ENCODE assay signal across 2 cellular contexts in genomic region chr13:40484981-40485380, GRCh38.
TF ChIP-seq lines count a peak whose summit lies in the region.

No MANE protein-coding gene starts in this region.

TF ChIP-seq in GM12878, 131 proteins besides CTCF, POLR2A, EP300 and RAD21:
- TF ChIP-seq, protein P1, sequence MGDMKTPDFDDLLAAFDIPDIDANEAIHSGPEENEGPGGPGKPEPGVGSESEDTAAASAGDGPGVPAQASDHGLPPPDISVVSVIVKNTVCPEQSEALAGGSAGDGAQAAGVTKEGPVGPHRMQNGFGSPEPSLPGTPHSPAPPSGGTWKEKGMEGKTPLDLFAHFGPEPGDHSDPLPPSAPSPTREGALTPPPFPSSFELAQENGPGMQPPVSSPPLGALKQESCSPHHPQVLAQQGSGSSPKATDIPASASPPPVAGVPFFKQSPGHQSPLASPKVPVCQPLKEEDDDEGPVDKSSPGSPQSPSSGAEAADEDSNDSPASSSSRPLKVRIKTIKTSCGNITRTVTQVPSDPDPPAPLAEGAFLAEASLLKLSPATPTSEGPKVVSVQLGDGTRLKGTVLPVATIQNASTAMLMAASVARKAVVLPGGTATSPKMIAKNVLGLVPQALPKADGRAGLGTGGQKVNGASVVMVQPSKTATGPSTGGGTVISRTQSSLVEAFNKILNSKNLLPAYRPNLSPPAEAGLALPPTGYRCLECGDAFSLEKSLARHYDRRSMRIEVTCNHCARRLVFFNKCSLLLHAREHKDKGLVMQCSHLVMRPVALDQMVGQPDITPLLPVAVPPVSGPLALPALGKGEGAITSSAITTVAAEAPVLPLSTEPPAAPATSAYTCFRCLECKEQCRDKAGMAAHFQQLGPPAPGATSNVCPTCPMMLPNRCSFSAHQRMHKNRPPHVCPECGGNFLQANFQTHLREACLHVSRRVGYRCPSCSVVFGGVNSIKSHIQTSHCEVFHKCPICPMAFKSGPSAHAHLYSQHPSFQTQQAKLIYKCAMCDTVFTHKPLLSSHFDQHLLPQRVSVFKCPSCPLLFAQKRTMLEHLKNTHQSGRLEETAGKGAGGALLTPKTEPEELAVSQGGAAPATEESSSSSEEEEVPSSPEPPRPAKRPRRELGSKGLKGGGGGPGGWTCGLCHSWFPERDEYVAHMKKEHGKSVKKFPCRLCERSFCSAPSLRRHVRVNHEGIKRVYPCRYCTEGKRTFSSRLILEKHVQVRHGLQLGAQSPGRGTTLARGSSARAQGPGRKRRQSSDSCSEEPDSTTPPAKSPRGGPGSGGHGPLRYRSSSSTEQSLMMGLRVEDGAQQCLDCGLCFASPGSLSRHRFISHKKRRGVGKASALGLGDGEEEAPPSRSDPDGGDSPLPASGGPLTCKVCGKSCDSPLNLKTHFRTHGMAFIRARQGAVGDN (IDR thresholded peaks at IDR 0.05): no peak
- TF ChIP-seq CREM (IDR thresholded peaks at IDR 0.05; ENCODE audit: low read depth): no peak
- TF ChIP-seq E2F4 (IDR thresholded peaks at IDR 0.05; ENCODE audit: low read depth, low read length): no peak
- no peak for TF ChIP-seq SUPT20H (IDR thresholded peaks at IDR 0.05; ENCODE audit: borderline replicate concordance, control insufficient read depth, low read depth, low read length)
- no peak for TF ChIP-seq HDGF (IDR thresholded peaks at IDR 0.05)
- no peak for TF ChIP-seq BHLHE40 (IDR thresholded peaks at IDR 0.05; ENCODE audit: borderline replicate concordance in 1 of 2, low read depth in 2 of 2, low read length in 1 of 2)
- TF ChIP-seq PAX8 (IDR thresholded peaks at IDR 0.05): no peak
- no peak for TF ChIP-seq NFYA (IDR thresholded peaks at IDR 0.05; ENCODE audit: borderline replicate concordance, low read depth, low read length)
- TF ChIP-seq POLR2AphosphoS2 (IDR thresholded peaks at IDR 0.05; ENCODE audit: low read depth, low read length): no peak
- TF ChIP-seq KAT2A (conservative IDR thresholded peaks at IDR 0.05; ENCODE audit: control insufficient read depth, low read depth, low read length): no peak
TF ChIP-seq in GM12878: peak in this region for 0.

TF ChIP-seq in HepG2, 621 proteins besides CTCF, POLR2A, EP300 and RAD21 (continued from another document):
- TF ChIP-seq, protein P2, sequence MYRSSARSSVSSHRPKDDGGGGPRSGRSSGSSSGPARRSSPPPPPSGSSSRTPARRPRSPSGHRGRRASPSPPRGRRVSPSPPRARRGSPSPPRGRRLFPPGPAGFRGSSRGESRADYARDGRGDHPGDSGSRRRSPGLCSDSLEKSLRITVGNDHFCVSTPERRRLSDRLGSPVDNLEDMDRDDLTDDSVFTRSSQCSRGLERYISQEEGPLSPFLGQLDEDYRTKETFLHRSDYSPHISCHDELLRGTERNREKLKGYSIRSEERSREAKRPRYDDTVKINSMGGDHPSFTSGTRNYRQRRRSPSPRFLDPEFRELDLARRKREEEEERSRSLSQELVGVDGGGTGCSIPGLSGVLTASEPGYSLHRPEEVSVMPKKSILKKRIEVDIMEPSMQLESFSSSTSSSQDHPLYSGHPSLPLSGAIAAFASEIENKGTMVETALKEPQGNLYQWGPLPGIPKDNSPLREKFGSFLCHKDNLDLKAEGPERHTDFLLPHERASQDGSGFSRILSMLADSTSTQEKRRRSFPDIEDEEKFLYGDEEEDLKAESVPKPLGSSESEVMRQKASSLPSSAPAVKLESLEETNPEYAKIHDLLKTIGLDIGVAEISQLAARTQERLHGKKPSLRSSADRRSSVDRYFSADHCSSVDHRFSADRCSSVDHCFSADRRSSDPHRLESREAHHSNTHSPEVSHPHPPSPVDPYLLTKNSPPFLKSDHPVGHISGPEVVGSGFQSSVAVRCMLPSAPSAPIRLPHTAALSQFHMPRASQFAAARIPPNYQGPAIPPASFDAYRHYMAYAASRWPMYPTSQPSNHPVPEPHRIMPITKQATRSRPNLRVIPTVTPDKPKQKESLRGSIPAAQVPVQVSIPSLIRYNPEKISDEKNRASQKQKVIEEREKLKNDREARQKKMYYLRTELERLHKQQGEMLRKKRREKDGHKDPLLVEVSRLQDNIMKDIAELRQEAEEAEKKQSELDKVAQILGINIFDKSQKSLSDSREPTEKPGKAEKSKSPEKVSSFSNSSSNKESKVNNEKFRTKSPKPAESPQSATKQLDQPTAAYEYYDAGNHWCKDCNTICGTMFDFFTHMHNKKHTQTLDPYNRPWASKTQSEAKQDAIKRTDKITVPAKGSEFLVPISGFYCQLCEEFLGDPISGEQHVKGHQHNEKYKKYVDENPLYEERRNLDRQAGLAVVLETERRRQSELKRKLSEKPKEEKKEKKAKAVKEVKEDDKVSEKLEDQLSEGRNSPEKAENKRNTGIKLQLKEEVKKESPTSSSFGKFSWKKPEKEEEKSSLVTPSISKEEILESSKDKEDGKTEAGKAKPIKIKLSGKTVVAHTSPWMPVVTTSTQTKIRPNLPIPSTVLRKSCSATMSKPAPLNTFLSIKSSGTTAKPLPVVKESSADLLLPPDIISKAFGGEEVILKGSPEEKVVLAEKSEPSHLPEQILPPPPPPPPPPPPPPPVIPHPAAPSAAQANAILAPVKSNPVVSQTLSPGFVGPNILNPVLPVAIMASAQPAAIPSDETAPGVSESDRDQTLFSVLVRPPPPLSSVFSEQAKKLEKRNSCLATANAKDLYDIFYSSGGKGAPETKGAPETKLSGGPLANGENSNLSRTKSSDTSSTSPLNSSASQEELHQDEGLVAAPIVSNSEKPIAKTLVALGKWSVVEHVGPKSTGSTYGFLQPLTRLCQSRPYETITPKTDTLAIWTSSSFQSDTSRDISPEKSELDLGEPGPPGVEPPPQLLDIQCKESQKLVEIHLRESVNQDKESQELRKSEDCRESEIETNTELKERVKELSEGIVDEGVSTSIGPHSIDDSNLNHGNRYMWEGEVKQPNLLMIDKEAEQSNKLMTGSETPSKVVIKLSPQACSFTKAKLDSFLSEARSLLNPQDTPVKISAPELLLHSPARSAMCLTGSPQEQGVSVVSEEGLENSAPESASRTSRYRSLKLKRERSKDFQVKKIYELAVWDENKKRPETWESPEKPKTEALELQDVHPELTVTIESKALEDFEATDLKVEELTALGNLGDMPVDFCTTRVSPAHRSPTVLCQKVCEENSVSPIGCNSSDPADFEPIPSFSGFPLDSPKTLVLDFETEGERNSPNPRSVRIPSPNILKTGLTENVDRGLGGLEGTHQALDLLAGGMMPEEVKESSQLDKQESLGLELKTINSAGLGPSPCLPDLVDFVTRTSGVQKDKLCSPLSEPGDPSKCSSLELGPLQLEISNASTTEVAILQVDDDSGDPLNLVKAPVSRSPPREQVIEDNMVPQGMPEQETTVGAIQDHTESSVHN (CRISPR knock-in tag; IDR thresholded peaks at IDR 0.05): no peak
- TF ChIP-seq ZNF770 (CRISPR knock-in tag; IDR thresholded peaks at IDR 0.05): no peak
- no peak for TF ChIP-seq ETV6 (CRISPR knock-in tag; conservative IDR thresholded peaks at IDR 0.05)
- TF ChIP-seq, protein P3, sequence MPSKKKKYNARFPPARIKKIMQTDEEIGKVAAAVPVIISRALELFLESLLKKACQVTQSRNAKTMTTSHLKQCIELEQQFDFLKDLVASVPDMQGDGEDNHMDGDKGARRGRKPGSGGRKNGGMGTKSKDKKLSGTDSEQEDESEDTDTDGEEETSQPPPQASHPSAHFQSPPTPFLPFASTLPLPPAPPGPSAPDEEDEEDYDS (CRISPR knock-in tag; IDR thresholded peaks at IDR 0.05): no peak
- TF ChIP-seq MAFF (IDR thresholded peaks at IDR 0.05; ENCODE audit: low read depth, low read length): no peak
- no peak for TF ChIP-seq ZMAT5 (CRISPR knock-in tag; IDR thresholded peaks at IDR 0.05; ENCODE audit: borderline replicate concordance, low read depth)
